In the genomic region with DNA sequence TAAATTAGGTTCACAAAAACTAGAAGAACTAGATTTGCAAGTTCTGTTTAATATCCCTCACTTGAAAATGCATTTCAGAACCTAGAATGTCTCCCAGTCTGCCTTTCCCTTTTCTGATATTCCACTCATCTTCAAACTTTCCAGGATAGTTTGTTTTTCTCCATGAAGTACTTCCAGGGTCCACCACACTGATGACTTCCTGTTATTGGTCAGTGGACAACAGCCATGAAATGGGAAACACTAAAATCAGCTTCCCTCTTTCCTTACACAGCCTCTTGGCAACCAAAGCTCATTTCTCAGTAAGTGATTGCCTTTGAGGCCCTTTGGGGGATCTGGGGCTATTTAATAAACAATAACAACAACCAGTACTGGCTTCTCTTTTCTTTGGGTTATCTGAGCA, we compare ENCODE assay signal across 10 cellular contexts.
DNase-seq lines count a peak whose midpoint lies in the region; ATAC-seq and TF ChIP-seq lines count a peak whose summit lies in the region.
"Had no signal": no experiment of that assay in that cellular context is flagged by ENCODE, and none has a peak within 500 bp of the region (broad histone marks: within the 10 kb centered on the region; RNA-seq: fewer than 3 reads in every experiment).

No MANE protein-coding gene starts in this region.

- DNase-seq in D341Med (ENCODE audit: low spot score) (peak; percentile 37), DMS114 treated with DMSO at 0.1 percent for 48 hours (lab: John Stamatoyannopoulos, UW; ENCODE audit: unreplicated experiment) (no peak)
- DNase-seq in activated CD4-positive, CD25-positive, alpha-beta regulatory T cell treated with anti-CD3 and anti-CD28 coated beads, Interleukin-2, amount 50 U/mL, for 72 hours: no peak
- DNase-seq: NCI-H2029 treated with DMSO at 0.1 percent for 48 hours had no signal

- no peaks in the 10 kb centered on the region for H3K27me3 ChIP-seq in iPS-18a (ENCODE audit: control insufficient read depth, insufficient read depth, low read length)

- TF ChIP-seq CTCF in 22Rv1 (IDR thresholded peaks at IDR 0.05): no peak
- TF ChIP-seq CTCF in VCaP (conservative IDR thresholded peaks at IDR 0.05): no peak

- peak overlapping the region; percentile 54 for H3K27ac ChIP-seq in 22Rv1
- peak overlapping the region; percentile 97 for H3K27ac ChIP-seq in VCaP
- H3K27ac ChIP-seq in iPS-18a (ENCODE audit: low read length): peak overlapping the region; percentile 66
- H3K27ac ChIP-seq: SK-N-MC had no signal

- no peaks in the 10 kb centered on the region for H3K9me3 ChIP-seq in iPS-18a (ENCODE audit: control insufficient read depth, low read depth, low read length)

- no peak overlapping the region for H3K4me3 ChIP-seq in iPS-18a (ENCODE audit: low read length)
- H3K4me3 ChIP-seq: SK-N-MC had no signal

- H3K9ac ChIP-seq in iPS-18a (ENCODE audit: low read length): no peak overlapping the region

- ATAC-seq in GM18511 (IDR thresholded peaks at IDR 0.05; ENCODE audit: unreplicated experiment): no peak
- no peak for ATAC-seq in GM18502 (IDR thresholded peaks at IDR 0.05; ENCODE audit: poor library complexity, unreplicated experiment)

- peaks cover 63% of the 10 kb centered on the region for H3K4me1 ChIP-seq in iPS-18a (ENCODE audit: control insufficient read depth, low read depth, low read length)

- H3K36me3 ChIP-seq in iPS-18a (ENCODE audit: control insufficient read depth, low read depth, low read length): no peaks in the 10 kb centered on the region
